In genomic region chr3:111566844-111567243, GRCh38 we compare ENCODE assay signal across 17 cellular contexts. TPM values are rescaled to one million over a fixed set of nuclear protein-coding genes. Genes with fewer than 3 reads are reported as not detected.
"Had no signal": no experiment of that assay in that cellular context is flagged by ENCODE, and none has a peak within 500 bp of the region (broad histone marks: within the 10 kb centered on the region; RNA-seq: fewer than 3 reads in every experiment).

No MANE protein-coding gene starts in this region.

- H3K27ac ChIP-seq: cardiac muscle cell, colonic mucosa, heart right ventricle, thoracic aorta had no signal

- H3K9me3 ChIP-seq: colonic mucosa, heart right ventricle, mucosa of descending colon, thoracic aorta had no signal

- H3K36me3 ChIP-seq: cardiac muscle cell, colonic mucosa, heart right ventricle, thoracic aorta had no signal

- ATAC-seq: heart right ventricle, left lobe of liver, mucosa of descending colon, sciatic nerve had no signal

- H3K4me1 Mint-ChIP-seq: nephron progenitor cell had no signal

- H3K27ac Mint-ChIP-seq: nephron progenitor cell had no signal

- H3K4me3 ChIP-seq: cardiac muscle cell, colonic mucosa, heart right ventricle, mucosa of descending colon, thoracic aorta had no signal

- H3K4me3 Mint-ChIP-seq: nephron progenitor cell had no signal

- DNase-seq: colonic mucosa; heart right ventricle; islet precursor cell; mucosa of descending colon; nephron progenitor cell; stimulated activated CD4-positive, alpha-beta T cell treated with anti-CD3 and anti-CD28 coated beads, Interleukin-12 subunit alpha, Interleukin-12 subunit beta, amount 100 ng/mL, for 4 hours; stimulated activated naive CD4-positive, alpha-beta T cell treated with Interleukin-2 at 50 U/mL for 16 hours; T-helper 9 cell had no signal

- H3K4me1 ChIP-seq: colonic mucosa, heart right ventricle had no signal

- H3K27me3 ChIP-seq: cardiac muscle cell, colonic mucosa had no signal

RNA-seq across cellular contexts. Expression of gene CD96, which starts 24.8 kb away (rescaled TPM):
- total RNA-seq: cardiac muscle cell, endothelial cell of umbilical vein, frontal cortex, osteoblast, pulmonary artery endothelial cell had no signal

RNA-seq across cellular contexts. Expression of gene ZBED2, which starts 28.3 kb away (rescaled TPM):
- total RNA-seq: cardiac muscle cell, endothelial cell of umbilical vein, frontal cortex, mucosa of descending colon, pulmonary artery endothelial cell, sciatic nerve, thoracic aorta, urinary bladder had no signal
